Comparison of ENCODE assay signal across 24 cellular contexts in the genomic region with DNA sequence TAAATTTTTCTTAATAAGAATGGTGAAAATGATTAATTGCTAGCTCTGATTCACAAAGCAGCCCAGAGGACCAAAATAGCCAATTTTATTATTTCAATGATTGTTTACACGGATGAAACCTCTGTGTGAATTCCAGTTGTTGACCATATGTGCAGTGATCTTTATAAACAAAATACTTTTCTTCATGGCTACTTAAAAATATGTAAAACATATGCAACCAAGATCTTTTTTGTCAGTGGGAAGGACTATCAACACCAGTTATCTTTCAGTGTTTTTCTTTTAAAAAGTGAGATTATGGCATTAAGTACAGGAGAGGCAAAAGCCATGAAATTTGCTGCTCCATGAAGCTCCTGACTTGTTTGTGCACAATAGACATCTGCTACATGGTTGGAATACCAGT.
"Had no signal": no experiment of that assay in that cellular context is flagged by ENCODE, and none has a peak within 500 bp of the region (broad histone marks: within the 10 kb centered on the region; RNA-seq: fewer than 3 reads in every experiment).

No MANE protein-coding gene starts in this region.

- H3K27ac ChIP-seq: ascending aorta, body of pancreas had no signal

- H3K4me3 ChIP-seq: ascending aorta, body of pancreas, MG63 had no signal

- H3K27me3 ChIP-seq: ascending aorta, body of pancreas, MG63 had no signal

- H3K4me1 ChIP-seq: ascending aorta, body of pancreas had no signal

- DNase-seq: activated CD4-positive, alpha-beta T cell treated with anti-CD3 and anti-CD28 coated beads for 48 hours; activated CD4-positive, alpha-beta T cell treated with anti-CD3 and anti-CD28 coated beads, Interleukin-2, amount 50 U/mL, for 4 hours; activated CD4-positive, CD25-positive, alpha-beta regulatory T cell treated with anti-CD3 and anti-CD28 coated beads, Interleukin-2, amount 50 U/mL, for 72 hours; activated CD8-positive, alpha-beta memory T cell treated with anti-CD3 and anti-CD28 coated beads, Interleukin-2, amount 10 ng/mL, durations not matched to agents 7 days and 5 days; activated CD8-positive, alpha-beta T cell treated with anti-CD3 and anti-CD28 coated beads, Interleukin-2, amount 10 ng/mL, durations not matched to agents 7 days and 5 days; activated effector memory CD4-positive, alpha-beta T cell treated with anti-CD3 and anti-CD28 coated beads, Interleukin-2, amount 50 U/mL, for 16 hours; activated naive CD4-positive, alpha-beta T cell treated with Interleukin-2 at 50 U/mL for 16 hours; activated naive CD8-positive, alpha-beta T cell treated with anti-CD3 and anti-CD28 coated beads, Interleukin-2, amount 50 U/mL, for 24 hours; activated T-cell treated with anti-CD3 and anti-CD28 coated beads, Interleukin-2, amount 50 U/mL, for 24 hours; amniotic stem cell; body of pancreas; MG63; NCI-H1092 treated with DMSO at 0.1 percent for 48 hours; NCI-H1417 treated with DMSO at 0.1 percent for 48 hours; NCI-H1694; NCI-H2029; NCI-H2107; NCI-H2171 treated with DMSO at 0.1 percent for 48 hours; NCI-H226; NCI-H510A; NCI-H526 treated with DMSO at 0.1 percent for 48 hours; NCI-H82; RPMI8226 had no signal

- H3K9me3 ChIP-seq: ascending aorta, body of pancreas, MG63 had no signal

- H3K36me3 ChIP-seq: ascending aorta, MG63 had no signal
